Comparison of ENCODE assay signal across 27 cellular contexts in genomic region chr22:50536231-50536630, GRCh38. TPM values are rescaled to one million over a fixed set of nuclear protein-coding genes. Genes with fewer than 3 reads are reported as not detected.
A peak's percentile ranks its signal among the peaks of the same experiment; 100 is the strongest.
DNase-seq lines count a peak whose midpoint lies in the region; ATAC-seq and TF ChIP-seq lines count a peak whose summit lies in the region.
"Had no signal": no experiment of that assay in that cellular context is flagged by ENCODE, and none has a peak within 500 bp of the region (broad histone marks: within the 10 kb centered on the region; RNA-seq: fewer than 3 reads in every experiment).

No MANE protein-coding gene starts in this region.

- TF ChIP-seq CTCF in KMS-11 (conservative IDR thresholded peaks at IDR 0.05; ENCODE audit: low read depth, low read length) (no peak), spleen (IDR thresholded peaks at IDR 0.05 in 8 of 11, conservative IDR thresholded peaks at IDR 0.05 in 3 of 11) (no peak)

- H3K9ac ChIP-seq in KMS-11, result no peak overlapping the region

- H3K36me3 Mint-ChIP-seq in activated naive CD4-positive, alpha-beta T cell treated with anti-CD3 and anti-CD28 coated beads, Interleukin-2, amount 50 U/mL, for 24 hours, result no peaks in the 10 kb centered on the region
- H3K36me3 Mint-ChIP-seq in activated T-helper 17 cell treated with anti-CD3 and anti-CD28 coated beads, Interleukin-2, amount 50 U/mL, for 72 hours (ENCODE audit: low read depth), result peaks cover 23% of the 10 kb centered on the region
- H3K36me3 Mint-ChIP-seq: activated naive CD8-positive, alpha-beta T cell; CD8-positive, alpha-beta T cell had no signal

- no peaks in the 10 kb centered on the region for H3K79me2 ChIP-seq in KMS-11 (ENCODE audit: insufficient read depth, low read depth)

- 71 to 89% (median 82%) methylated on average over 3 of the region's 3 CpGs for WGBS in spleen, 5 donors

- no peak overlapping the region for H2AFZ ChIP-seq in KMS-11 (ENCODE audit: low read depth)

- no peak for ATAC-seq in activated T-helper 17 cell treated with anti-CD3 and anti-CD28 coated beads, Interleukin-2, amount 50 U/mL, for 72 hours (replicated peaks)
- ATAC-seq in GM19452 (IDR thresholded peaks at IDR 0.05; ENCODE audit: unreplicated experiment), result no peak
- ATAC-seq: CD8-positive, alpha-beta T cell; Panc1; stimulated activated naive CD8-positive, alpha-beta T cell treated with anti-CD3 and anti-CD28 coated beads, Interleukin-15, amount 100 ng/mL, for 72 hours had no signal

- no peaks in the 10 kb centered on the region for H3K27me3 Mint-ChIP-seq in activated naive CD4-positive, alpha-beta T cell treated with anti-CD3 and anti-CD28 coated beads, Interleukin-2, amount 50 U/mL, for 24 hours
- no peaks in the 10 kb centered on the region for H3K27me3 Mint-ChIP-seq in activated T-helper 17 cell treated with anti-CD3 and anti-CD28 coated beads, Interleukin-2, amount 50 U/mL, for 72 hours
- H3K27me3 Mint-ChIP-seq: activated naive CD8-positive, alpha-beta T cell; activated T-cell treated with anti-CD3 and anti-CD28 coated beads, Interleukin-2, amount 50 U/mL, for 24 hours had no signal

- H3K27me3 ChIP-seq in KMS-11 (ENCODE audit: insufficient read depth, low read depth) (no peaks in the 10 kb centered on the region), spleen (replicated peaks in 1 of 7) (no peaks in the 10 kb centered on the region)
- H3K27me3 ChIP-seq: thyroid gland had no signal

- H3K4me3 ChIP-seq in KMS-11 (IDR thresholded peaks at IDR 0.05; ENCODE audit: insufficient read depth, low read depth, low read length), result no peak overlapping the region
- no peak overlapping the region for H3K4me3 ChIP-seq in spleen
- H3K4me3 ChIP-seq: sigmoid colon, thyroid gland had no signal

- DNase-seq in activated naive CD4-positive, alpha-beta T cell (lab: John Stamatoyannopoulos, UW), result no peak
- no peak for DNase-seq in spleen
- DNase-seq in epidermal melanocyte (ENCODE audit: insufficient read length, low spot score), result no peak
- DNase-seq: activated T-cell treated with anti-CD3 and anti-CD28 coated beads, Interleukin-2, amount 50 U/mL, for 24 hours; CD8-positive, alpha-beta T cell; central memory CD4-positive, alpha-beta T cell; GOT3; NCI-H2029 treated with DMSO at 0.1 percent for 48 hours; NCI-H345; NCI-H82; sigmoid colon; stimulated activated naive CD8-positive, alpha-beta T cell treated with anti-CD3 and anti-CD28 coated beads, Interleukin-15, amount 100 ng/mL, for 72 hours; thyroid gland had no signal

- TF ChIP-seq POLR2A in spleen (IDR thresholded peaks at IDR 0.05), result no peak

- H3K27ac Mint-ChIP-seq in activated naive CD4-positive, alpha-beta T cell treated with anti-CD3 and anti-CD28 coated beads, Interleukin-2, amount 50 U/mL, for 24 hours, result peak overlapping the region; percentile 35
- peak overlapping the region; percentile 52 for H3K27ac Mint-ChIP-seq in activated T-helper 17 cell treated with anti-CD3 and anti-CD28 coated beads, Interleukin-2, amount 50 U/mL, for 72 hours
- H3K27ac Mint-ChIP-seq: CD8-positive, alpha-beta T cell; progenitor cell of endocrine pancreas had no signal

- H3K4me1 ChIP-seq in KMS-11 (ENCODE audit: low read depth, poor library complexity, severe bottlenecking), result peaks cover 68% of the 10 kb centered on the region
- peaks cover 27 to 100% (median 72%) of the 10 kb centered on the region in 6 donors for H3K4me1 ChIP-seq in spleen

- H3K4me2 ChIP-seq in KMS-11, result peak overlapping the region; percentile 31; the same call in 1 of the 2 replicates

- H3K9me3 ChIP-seq in spleen, result no peaks in the 10 kb centered on the region
- H3K9me3 ChIP-seq: sigmoid colon, thyroid gland had no signal

- H3K36me3 ChIP-seq in KMS-11 (ENCODE audit: insufficient read depth) (no peaks in the 10 kb centered on the region), spleen (no peaks in the 10 kb centered on the region)
- H3K36me3 ChIP-seq: sigmoid colon, thyroid gland had no signal

- H3K9me3 Mint-ChIP-seq in activated naive CD4-positive, alpha-beta T cell treated with anti-CD3 and anti-CD28 coated beads, Interleukin-2, amount 50 U/mL, for 24 hours, result no peaks in the 10 kb centered on the region
- no peaks in the 10 kb centered on the region for H3K9me3 Mint-ChIP-seq in activated T-helper 17 cell treated with anti-CD3 and anti-CD28 coated beads, Interleukin-2, amount 50 U/mL, for 72 hours
- H3K9me3 Mint-ChIP-seq: activated T-cell treated with anti-CD3 and anti-CD28 coated beads, Interleukin-2, amount 50 U/mL, for 24 hours; CD8-positive, alpha-beta T cell; stimulated activated naive CD8-positive, alpha-beta T cell treated with anti-CD3 and anti-CD28 coated beads, Interleukin-15, amount 100 ng/mL, for 72 hours had no signal

- no peak overlapping the region for H3K4me3 Mint-ChIP-seq in activated naive CD4-positive, alpha-beta T cell treated with anti-CD3 and anti-CD28 coated beads, Interleukin-2, amount 50 U/mL, for 24 hours
- H3K4me3 Mint-ChIP-seq in activated T-helper 17 cell treated with anti-CD3 and anti-CD28 coated beads, Interleukin-2, amount 50 U/mL, for 72 hours, result no peak overlapping the region
- H3K4me3 Mint-ChIP-seq: activated naive CD8-positive, alpha-beta T cell; activated T-cell treated with anti-CD3 and anti-CD28 coated beads, Interleukin-2, amount 50 U/mL, for 24 hours; CD8-positive, alpha-beta T cell; stimulated activated naive CD8-positive, alpha-beta T cell treated with anti-CD3 and anti-CD28 coated beads, Interleukin-15, amount 100 ng/mL, for 72 hours had no signal

- intact Hi-C loops in spleen (cut with DNase I; ENCODE audit: low total_unique reads), result no loop called here

- no peaks in the 10 kb centered on the region for H4K20me1 ChIP-seq in KMS-11 (ENCODE audit: insufficient read depth)

- H3K27ac ChIP-seq in KMS-11, result peak overlapping the region; percentile 31; the same call in 1 of the 2 replicates
- H3K27ac ChIP-seq in spleen, result peak overlapping the region in 5 of 8 donors; percentile 97 to 100 (median 99)
- H3K27ac ChIP-seq: sigmoid colon, thyroid gland had no signal

- H3K4me1 Mint-ChIP-seq in activated naive CD4-positive, alpha-beta T cell treated with anti-CD3 and anti-CD28 coated beads, Interleukin-2, amount 50 U/mL, for 24 hours, result peaks cover 54% of the 10 kb centered on the region
- peaks cover 33% of the 10 kb centered on the region for H3K4me1 Mint-ChIP-seq in activated T-helper 17 cell treated with anti-CD3 and anti-CD28 coated beads, Interleukin-2, amount 50 U/mL, for 72 hours

RNA-seq across cellular contexts. Expression of gene TYMP, which starts 6.4 kb away (rescaled TPM):
- total RNA-seq in activated T-helper 17 cell treated with anti-CD3 and anti-CD28 coated beads, Interleukin-2, amount 50 U/mL, for 72 hours, result 10 to 100 TPM; 73.0 to 74.0 TPM
- 100 to 1,000 TPM in 6 of 7 donors, 10 to 100 TPM in 1; 73.7 to 284 (median 152) TPM for total RNA-seq in spleen
- 100 to 1,000 TPM in 1 of 3 donors, 10 to 100 TPM in 2; 88.3 to 166 (median 92.3) TPM for polyA plus RNA-seq in spleen

RNA-seq across cellular contexts. Expression of gene KLHDC7B, which starts 9.5 kb away (rescaled TPM):
- total RNA-seq in activated T-helper 17 cell treated with anti-CD3 and anti-CD28 coated beads, Interleukin-2, amount 50 U/mL, for 72 hours, result 1 to 10 TPM; 4.2 to 4.4 TPM
- 1 to 10 TPM; 2.6 to 5.0 (median 3.4) TPM for total RNA-seq in spleen
- 1 to 10 TPM; 2.6 to 3.8 (median 3.5) TPM for polyA plus RNA-seq in spleen
- total RNA-seq: dermis microvascular lymphatic vessel endothelial cell, G401, progenitor cell of endocrine pancreas, sigmoid colon had no signal
- polyA plus RNA-seq: neural cell had no signal

RNA-seq across cellular contexts. Expression of gene SCO2, which starts 10.8 kb away (rescaled TPM):
- 1 to 10 TPM; 2.8 to 9.9 TPM for total RNA-seq in activated T-helper 17 cell treated with anti-CD3 and anti-CD28 coated beads, Interleukin-2, amount 50 U/mL, for 72 hours
- 1 to 10 TPM in 6 of 7 donors, not detected in 1; 1.2 to 7.4 (median 5.0) TPM for total RNA-seq in spleen
- polyA plus RNA-seq in spleen, result 10 to 100 TPM in 2 of 3 donors, 1 to 10 TPM in 1; 4.4 to 12.7 (median 12.0) TPM

RNA-seq across cellular contexts. Expression of gene SYCE3, which starts 26.5 kb away (rescaled TPM):
- 1 to 10 TPM in 1 of 2 donors, under 1 TPM in 1; 0.65 to 2.3 TPM for total RNA-seq in activated T-helper 17 cell treated with anti-CD3 and anti-CD28 coated beads, Interleukin-2, amount 50 U/mL, for 72 hours
- 1 to 10 TPM in 1 of 7 donors, not detected in 6; 3.0 TPM for total RNA-seq in spleen
- under 1 TPM in 1 of 3 donors, not detected in 2; 0.50 TPM for polyA plus RNA-seq in spleen
- total RNA-seq: CD8-positive, alpha-beta T cell; dermis microvascular lymphatic vessel endothelial cell; G401; lower leg skin; mononuclear cell; progenitor cell of endocrine pancreas; sigmoid colon; SK-MEL-5; T-helper 2 cell treated with Interferon-gamma antibody and Interleukin-4, amounts not matched to agents 100 ng/mL and 5 ng/mL, for 36 hours had no signal
- polyA plus RNA-seq: neural cell, sigmoid colon had no signal

RNA-seq across cellular contexts. Expression of gene NCAPH2, which starts 28.2 kb away (rescaled TPM):
- total RNA-seq in activated T-helper 17 cell treated with anti-CD3 and anti-CD28 coated beads, Interleukin-2, amount 50 U/mL, for 72 hours, result 100 to 1,000 TPM; 112 to 138 TPM
- total RNA-seq in spleen, result 10 to 100 TPM; 33.9 to 48.0 (median 38.1) TPM
- polyA plus RNA-seq in spleen, result 10 to 100 TPM; 31.4 to 43.1 (median 35.0) TPM
